ENCODE assay signal across 16 cellular contexts in genomic region chr5:6734781-6735180, GRCh38. TPM values are rescaled to one million over a fixed set of nuclear protein-coding genes. Genes with fewer than 3 reads are reported as not detected.
DNase-seq lines count a peak whose midpoint lies in the region; ATAC-seq, FAIRE-seq and TF ChIP-seq lines count a peak whose summit lies in the region.
"Had no signal": no experiment of that assay in that cellular context is flagged by ENCODE, and none has a peak within 500 bp of the region (broad histone marks: within the 10 kb centered on the region; RNA-seq: fewer than 3 reads in every experiment).

No MANE protein-coding gene starts in this region.

- FAIRE-seq in pancreas (lab: Jason Lieb, UNC): no peak
- FAIRE-seq: H1 had no signal

- no peaks in the 10 kb centered on the region for H3K9me3 Mint-ChIP-seq in activated T-cell treated with anti-CD3 and anti-CD28 coated beads, Interleukin-2, amount 50 U/mL, for 24 hours
- no peaks in the 10 kb centered on the region for H3K9me3 Mint-ChIP-seq in HFFc6
- H3K9me3 Mint-ChIP-seq in activated T-helper 2 cell treated with anti-CD3 and anti-CD28 coated beads, Interferon-gamma antibody, Interleukin-2, Interleukin-4, amounts not matched to agents 10 μg/mL and 5 μg/mL and 100 μg/mL, durations not matched to agents 14 hours and 24 hours and 36 hours: no peaks in the 10 kb centered on the region

- TF ChIP-seq CTCF in HFFc6 (IDR thresholded peaks at IDR 0.05) (no peak), sigmoid colon (IDR thresholded peaks at IDR 0.05) (no peak), pancreas (IDR thresholded peaks at IDR 0.05) (no peak)

- H3K27ac ChIP-seq in sigmoid colon: peak overlapping the region in 2 of 4 donors; percentile 4 to 64
- H3K27ac ChIP-seq in pancreas: no peak overlapping the region
- H3K27ac ChIP-seq: transverse colon had no signal

- peaks cover 82% of the 10 kb centered on the region for H3K36me3 Mint-ChIP-seq in activated T-cell treated with anti-CD3 and anti-CD28 coated beads, Interleukin-2, amount 50 U/mL, for 24 hours (ENCODE audit: low read depth)
- peaks cover 13% of the 10 kb centered on the region for H3K36me3 Mint-ChIP-seq in HFFc6 (ENCODE audit: low read depth)
- peaks cover 53% of the 10 kb centered on the region for H3K36me3 Mint-ChIP-seq in activated T-helper 2 cell treated with anti-CD3 and anti-CD28 coated beads, Interferon-gamma antibody, Interleukin-2, Interleukin-4, amounts not matched to agents 10 μg/mL and 5 μg/mL and 100 μg/mL, durations not matched to agents 14 hours and 24 hours and 36 hours (ENCODE audit: low read depth)

- no peaks in the 10 kb centered on the region for H3K27me3 Mint-ChIP-seq in activated T-cell treated with anti-CD3 and anti-CD28 coated beads, Interleukin-2, amount 50 U/mL, for 24 hours
- H3K27me3 Mint-ChIP-seq in HFFc6 (ENCODE audit: insufficient read depth): no peaks in the 10 kb centered on the region
- no peaks in the 10 kb centered on the region for H3K27me3 Mint-ChIP-seq in activated T-helper 2 cell treated with anti-CD3 and anti-CD28 coated beads, Interferon-gamma antibody, Interleukin-2, Interleukin-4, amounts not matched to agents 10 μg/mL and 5 μg/mL and 100 μg/mL, durations not matched to agents 14 hours and 24 hours and 36 hours (ENCODE audit: low read depth)

- intact Hi-C loops in activated T-helper 2 cell treated with anti-CD3 and anti-CD28 coated beads, Interferon-gamma antibody, Interleukin-2, Interleukin-4, amounts not matched to agents 10 μg/mL and 5 μg/mL and 100 μg/mL, durations not matched to agents 14 hours and 24 hours and 36 hours (cut with micrococcal nuclease): loop anchor here (5.0 kb wide), 1 partner anchor 237 kb away; no protein-coding TSS in a partner anchor
- intact Hi-C loops in sigmoid colon (cut with DNase I): no loop called here
- intact Hi-C loops in pancreas (cut with DNase I): no loop called here

- H3K4me1 Mint-ChIP-seq in activated T-cell treated with anti-CD3 and anti-CD28 coated beads, Interleukin-2, amount 50 U/mL, for 24 hours (ENCODE audit: low read depth): peaks cover 82% of the 10 kb centered on the region
- H3K4me1 Mint-ChIP-seq in HFFc6 (ENCODE audit: low read depth): peaks cover 69% of the 10 kb centered on the region
- H3K4me1 Mint-ChIP-seq in activated T-helper 2 cell treated with anti-CD3 and anti-CD28 coated beads, Interferon-gamma antibody, Interleukin-2, Interleukin-4, amounts not matched to agents 10 μg/mL and 5 μg/mL and 100 μg/mL, durations not matched to agents 14 hours and 24 hours and 36 hours (ENCODE audit: low read depth): peaks cover 59% of the 10 kb centered on the region

- H3K27ac Mint-ChIP-seq in activated T-cell treated with anti-CD3 and anti-CD28 coated beads, Interleukin-2, amount 50 U/mL, for 24 hours: peak overlapping the region; percentile 95
- peak overlapping the region; percentile 54; the same call in 1 of the 2 replicates for H3K27ac Mint-ChIP-seq in HFFc6
- peak overlapping the region; percentile 66 for H3K27ac Mint-ChIP-seq in activated T-helper 2 cell treated with anti-CD3 and anti-CD28 coated beads, Interferon-gamma antibody, Interleukin-2, Interleukin-4, amounts not matched to agents 10 μg/mL and 5 μg/mL and 100 μg/mL, durations not matched to agents 14 hours and 24 hours and 36 hours

- H3K9me3 ChIP-seq in sigmoid colon: no peaks in the 10 kb centered on the region
- no peaks in the 10 kb centered on the region for H3K9me3 ChIP-seq in pancreas
- H3K9me3 ChIP-seq: transverse colon had no signal

- H3K4me1 ChIP-seq in sigmoid colon (peaks cover 0 to 55% (median 40%) of the 10 kb centered on the region in 4 donors), pancreas (peaks cover 8 to 35% (median 21%) of the 10 kb centered on the region in 3 donors)

- no peak for TF ChIP-seq POLR2A in sigmoid colon (IDR thresholded peaks at IDR 0.05)

- H3K4me3 Mint-ChIP-seq in activated T-cell treated with anti-CD3 and anti-CD28 coated beads, Interleukin-2, amount 50 U/mL, for 24 hours: no peak overlapping the region
- H3K4me3 Mint-ChIP-seq in HFFc6: no peak overlapping the region
- H3K4me3 Mint-ChIP-seq in activated T-helper 2 cell treated with anti-CD3 and anti-CD28 coated beads, Interferon-gamma antibody, Interleukin-2, Interleukin-4, amounts not matched to agents 10 μg/mL and 5 μg/mL and 100 μg/mL, durations not matched to agents 14 hours and 24 hours and 36 hours (ENCODE audit: low read depth): no peak overlapping the region

- no peak for TF ChIP-seq EP300 in sigmoid colon (IDR thresholded peaks at IDR 0.05)

- H3K4me3 ChIP-seq in sigmoid colon: no peak overlapping the region
- no peak overlapping the region for H3K4me3 ChIP-seq in pancreas
- H3K4me3 ChIP-seq: dorsolateral prefrontal cortex, transverse colon had no signal

- no peak for DNase-seq in activated T-cell treated with anti-CD3 and anti-CD28 coated beads, Interleukin-2, amount 50 U/mL, for 24 hours
- no peak for DNase-seq in activated T-cell treated with anti-CD3 and anti-CD28 coated beads, Interleukin-2, amount 50 U/mL, for 48 hours
- DNase-seq in HFFc6 (no peak), sigmoid colon (peak; percentile 17), DMS79 treated with DMSO at 0.1 percent for 48 hours (lab: John Stamatoyannopoulos, UW) (no peak), globus pallidus (ENCODE audit: low spot score) (no peak), pancreas (no peak)
- no peak for DNase-seq in activated T-helper 2 cell treated with anti-CD3 and anti-CD28 coated beads, Interferon-gamma antibody, Interleukin-2, Interleukin-4, amounts not matched to agents 10 μg/mL and 5 μg/mL and 100 μg/mL, durations not matched to agents 14 hours and 24 hours and 36 hours (ENCODE audit: low spot score)
- DNase-seq: DMS153, NCI-H1417 treated with DMSO at 0.1 percent for 48 hours, NCI-H510A treated with DMSO at 0.1 percent for 48 hours, RPMI8226, T1000, transverse colon had no signal

- H3K36me3 ChIP-seq in sigmoid colon: peaks cover 3 to 23% (median 5%) of the 10 kb centered on the region in 4 donors
- peaks cover 0 to 3% (median 0%) of the 10 kb centered on the region in 3 donors for H3K36me3 ChIP-seq in pancreas

- ATAC-seq in pancreas: no peak

- WGBS in sigmoid colon, 2 donors: 84 to 91% methylated on average over 5 of the region's 5 CpGs
- WGBS in pancreas, 2 donors: 81 to 83% methylated on average over 5 of the region's 5 CpGs

- H3K27me3 ChIP-seq in sigmoid colon (no peaks in the 10 kb centered on the region), pancreas (no peaks in the 10 kb centered on the region)
- H3K27me3 ChIP-seq: dorsolateral prefrontal cortex, transverse colon had no signal

RNA-seq across cellular contexts. Expression of gene TENT4A, which starts 21.5 kb away (rescaled TPM):
- total RNA-seq in HFFc6 (2021; fragmentation: NEBNext Ultra II Directional; extraction: Animal tissue kit (Norgen Biotek cat#: 25700)): 10 to 100 TPM; 19.8 to 23.8 (median 21.7) TPM
- total RNA-seq in activated T-helper 2 cell treated with anti-CD3 and anti-CD28 coated beads, Interferon-gamma antibody, Interleukin-2, Interleukin-4, amounts not matched to agents 10 μg/mL and 5 μg/mL and 100 μg/mL, durations not matched to agents 14 hours and 24 hours and 36 hours: 39.4 and 40.1 TPM in 2 replicates
- total RNA-seq in sigmoid colon: 10 to 100 TPM; 14.6 to 27.4 (median 18.7) TPM
- polyA plus RNA-seq in sigmoid colon: 10 to 100 TPM in 1 of 3 donors, 1 to 10 TPM in 2; 3.0 to 12.5 (median 3.2) TPM
- 10 to 100 TPM in 1 of 6 donors, 1 to 10 TPM in 5; 7.0 to 13.5 (median 8.5) TPM for total RNA-seq in pancreas
- 10 to 100 TPM in 1 of 2 donors, 1 to 10 TPM in 1; 8.3 to 13.6 TPM for polyA plus RNA-seq in pancreas
